ENCODE assay signal across 25 cellular contexts in the genomic region with DNA sequence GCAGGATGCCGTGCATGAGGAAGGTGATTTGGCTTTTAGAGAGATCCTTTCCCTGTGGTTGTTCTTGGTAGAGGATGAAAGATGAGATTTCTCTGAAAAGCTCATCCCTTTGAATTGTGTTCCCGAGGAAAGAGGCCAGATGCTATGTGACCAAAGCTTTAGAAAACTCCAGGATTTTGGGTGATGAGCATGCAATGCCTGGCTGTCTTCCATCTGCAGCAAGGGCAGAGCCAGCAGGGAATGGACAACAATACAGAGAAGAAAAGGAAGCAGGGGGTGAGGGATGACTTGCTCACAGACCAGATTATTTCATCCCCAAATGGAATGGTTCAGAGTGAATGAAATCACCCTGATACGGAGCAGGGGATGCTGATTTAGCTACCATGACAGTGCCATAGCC.
"Had no signal": no experiment of that assay in that cellular context is flagged by ENCODE, and none has a peak within 500 bp of the region (broad histone marks: within the 10 kb centered on the region; RNA-seq: fewer than 3 reads in every experiment).

No MANE protein-coding gene starts in this region.

- H3K27me3 Mint-ChIP-seq: effector memory CD8-positive, alpha-beta T cell; naive B cell had no signal

- H3K36me3 ChIP-seq: esophagus squamous epithelium, gastrocnemius medialis, heart right ventricle, left lung, lower lobe of right lung had no signal

- H3K36me3 Mint-ChIP-seq: mesothelial cell of epicardium, naive B cell had no signal

- H3K4me3 Mint-ChIP-seq: effector memory CD8-positive, alpha-beta T cell; endodermal cell; mesothelial cell of epicardium; naive B cell had no signal

- H3K9me3 ChIP-seq: esophagus squamous epithelium, gastrocnemius medialis, left lung, lower lobe of right lung, mucosa of descending colon had no signal

- DNase-seq: dermis blood vessel endothelial cell; effector CD4-positive, alpha-beta T cell; effector memory CD8-positive, alpha-beta T cell; endodermal cell; erythroblast; esophagus squamous epithelium; foreskin fibroblast; foreskin melanocyte; gastrocnemius medialis; glutamatergic neuron; head of caudate nucleus; heart right ventricle; hippocampal formation; left cardiac atrium; left lung; left ventricle myocardium superior; lower lobe of right lung; mesenchymal stem cell; mucosa of descending colon; naive B cell had no signal

- ATAC-seq: effector memory CD8-positive, alpha-beta T cell; esophagus mucosa; gastrocnemius medialis; heart right ventricle; left cardiac atrium; left lung; left ventricle myocardium superior; lower lobe of right lung; mucosa of descending colon had no signal

- H3K27ac ChIP-seq: coronary artery, epithelial cell of prostate, esophagus squamous epithelium, gastrocnemius medialis, heart right ventricle, left lung, lower lobe of right lung had no signal

- H3K27ac Mint-ChIP-seq: effector memory CD8-positive, alpha-beta T cell; endodermal cell; mesothelial cell of epicardium; naive B cell had no signal

- H3K9me3 Mint-ChIP-seq: endodermal cell had no signal

- H3K4me3 ChIP-seq: coronary artery, dorsolateral prefrontal cortex, esophagus squamous epithelium, gastrocnemius medialis, heart right ventricle, left lung, lower lobe of right lung, mucosa of descending colon had no signal

- H3K4me1 ChIP-seq: esophagus squamous epithelium, gastrocnemius medialis, heart right ventricle, left lung, lower lobe of right lung had no signal

- H3K4me1 Mint-ChIP-seq: mesothelial cell of epicardium, naive B cell had no signal

- H3K27me3 ChIP-seq: esophagus squamous epithelium, gastrocnemius medialis, heart right ventricle, left lung had no signal
